Comparison of ENCODE assay signal across 9 cellular contexts in genomic region chr18:805755-806110, GRCh38. TPM values are rescaled to one million over a fixed set of nuclear protein-coding genes. Genes with fewer than 3 reads are reported as not detected.
DNase-seq lines count a peak whose midpoint lies in the region; ATAC-seq and TF ChIP-seq lines count a peak whose summit lies in the region.
"Had no signal": no experiment of that assay in that cellular context is flagged by ENCODE, and none has a peak within 500 bp of the region (broad histone marks: within the 10 kb centered on the region; RNA-seq: fewer than 3 reads in every experiment).

No MANE protein-coding gene starts in this region.

- H3K9me3 ChIP-seq in OCI-LY3 (ENCODE audit: insufficient read depth, low read length), result no peaks in the 10 kb centered on the region

- H3K9me3 Mint-ChIP-seq in activated CD4-positive, alpha-beta T cell treated with anti-CD3 and anti-CD28 coated beads, Interleukin-2, amount 10 ng/mL, durations not matched to agents 7 days and 5 days, result no peaks in the 10 kb centered on the region
- no peaks in the 10 kb centered on the region for H3K9me3 Mint-ChIP-seq in progenitor cell of endocrine pancreas (ENCODE audit: low read depth)

- H3K27ac ChIP-seq in OCI-LY3 (ENCODE audit: low read length), result no peak overlapping the region

- no peak for DNase-seq in activated CD4-positive, alpha-beta T cell treated with anti-CD3 and anti-CD28 coated beads, Interleukin-2, amount 10 ng/mL, durations not matched to agents 7 days and 5 days
- no peak for DNase-seq in activated CD4-positive, alpha-beta T cell treated with anti-CD3 and anti-CD28 coated beads for 4 hours
- no peak for DNase-seq in progenitor cell of endocrine pancreas (ENCODE audit: low spot score, unreplicated experiment)
- no peak for DNase-seq in COLO668 (lab: John Stamatoyannopoulos, UW; ENCODE audit: unreplicated experiment)
- DNase-seq in NCI-H748 (lab: John Stamatoyannopoulos, UW; ENCODE audit: unreplicated experiment), result no peak
- no peak for DNase-seq in activated gamma-delta T cell (lab: John Stamatoyannopoulos, UW)
- DNase-seq: SHP77 treated with DMSO at 0.1 percent for 48 hours had no signal

- H3K4me1 ChIP-seq in OCI-LY3 (ENCODE audit: low read length), result peaks cover 40% of the 10 kb centered on the region

- H3K4me3 ChIP-seq in OCI-LY3 (ENCODE audit: low read length), result peak overlapping the region; percentile 58

- no peak overlapping the region for H2AFZ ChIP-seq in OCI-LY3 (ENCODE audit: low read depth, low read length)

- H3K4me3 Mint-ChIP-seq in activated CD4-positive, alpha-beta T cell treated with anti-CD3 and anti-CD28 coated beads, Interleukin-2, amount 10 ng/mL, durations not matched to agents 7 days and 5 days, result peak overlapping the region; percentile 71
- no peak overlapping the region for H3K4me3 Mint-ChIP-seq in progenitor cell of endocrine pancreas (ENCODE audit: low read depth)

- peaks cover 18% of the 10 kb centered on the region for H3K36me3 Mint-ChIP-seq in activated CD4-positive, alpha-beta T cell treated with anti-CD3 and anti-CD28 coated beads, Interleukin-2, amount 10 ng/mL, durations not matched to agents 7 days and 5 days (ENCODE audit: low read depth)
- no peaks in the 10 kb centered on the region for H3K36me3 Mint-ChIP-seq in progenitor cell of endocrine pancreas (ENCODE audit: insufficient read depth)

- POLR2A ChIA-PET in activated CD4-positive, alpha-beta T cell treated with anti-CD3 and anti-CD28 coated beads, Interleukin-2, amount 10 ng/mL, durations not matched to agents 7 days and 5 days (lab: Charles Lee), result no interaction called here

- peaks cover 22% of the 10 kb centered on the region; the same call in 1 of the 2 replicates for H3K79me2 ChIP-seq in OCI-LY3 (ENCODE audit: low read length)

- TF ChIP-seq CTCF in OCI-LY3 (IDR thresholded peaks at IDR 0.05; ENCODE audit: low read depth, low read length), result no peak
- no peak for TF ChIP-seq CTCF in progenitor cell of endocrine pancreas (IDR thresholded peaks at IDR 0.05; ENCODE audit: unreplicated experiment)

- no peak overlapping the region for H3K9ac ChIP-seq in OCI-LY3 (ENCODE audit: low read length)

- H4K20me1 ChIP-seq in OCI-LY3 (ENCODE audit: insufficient read depth, low read length), result peaks cover 45% of the 10 kb centered on the region

- CTCF ChIA-PET in activated CD4-positive, alpha-beta T cell treated with anti-CD3 and anti-CD28 coated beads, Interleukin-2, amount 10 ng/mL, durations not matched to agents 7 days and 5 days (lab: Charles Lee), result interaction anchor here (1.5 kb wide), 1 partner anchor 12 kb away, joined by 4 read pairs; no protein-coding TSS in a partner anchor

- H3K4me2 ChIP-seq in OCI-LY3 (ENCODE audit: low read length), result peak overlapping the region; percentile 75

- H3K4me1 Mint-ChIP-seq in activated CD4-positive, alpha-beta T cell treated with anti-CD3 and anti-CD28 coated beads, Interleukin-2, amount 10 ng/mL, durations not matched to agents 7 days and 5 days, result peaks cover 61% of the 10 kb centered on the region
- peaks cover 28% of the 10 kb centered on the region for H3K4me1 Mint-ChIP-seq in progenitor cell of endocrine pancreas (ENCODE audit: low read depth)

- peaks cover 31% of the 10 kb centered on the region for H3K27me3 ChIP-seq in OCI-LY3 (ENCODE audit: low read depth, low read length)

- H3K36me3 ChIP-seq in OCI-LY3 (replicated peaks; ENCODE audit: low read depth, low read length), result no peaks in the 10 kb centered on the region

- H3K27ac Mint-ChIP-seq in activated CD4-positive, alpha-beta T cell treated with anti-CD3 and anti-CD28 coated beads, Interleukin-2, amount 10 ng/mL, durations not matched to agents 7 days and 5 days, result peak overlapping the region; percentile 90
- peak overlapping the region; percentile 17 for H3K27ac Mint-ChIP-seq in progenitor cell of endocrine pancreas

- H3K27me3 Mint-ChIP-seq in activated CD4-positive, alpha-beta T cell treated with anti-CD3 and anti-CD28 coated beads, Interleukin-2, amount 10 ng/mL, durations not matched to agents 7 days and 5 days, result no peaks in the 10 kb centered on the region
- no peaks in the 10 kb centered on the region for H3K27me3 Mint-ChIP-seq in progenitor cell of endocrine pancreas

- ATAC-seq in HG02642 (IDR thresholded peaks at IDR 0.05; ENCODE audit: poor library complexity, unreplicated experiment), result peak; percentile 37

RNA-seq across cellular contexts. Expression of gene YES1, which starts 6.3 kb away (rescaled TPM):
- total RNA-seq in activated CD4-positive, alpha-beta T cell treated with anti-CD3 and anti-CD28 coated beads, Interleukin-2, amount 10 ng/mL, durations not matched to agents 7 days and 5 days, result 10 to 100 TPM in 1 of 2 experiments, 1 to 10 TPM in 1; 9.2 to 10.1 TPM
- 55.5 and 58.8 TPM in 2 replicates for total RNA-seq in progenitor cell of endocrine pancreas
